8 cellular contexts compared by ENCODE assay signal in genomic region chr2:20224716-20225293, GRCh38. TPM values are rescaled to one million over a fixed set of nuclear protein-coding genes. Genes with fewer than 3 reads are reported as not detected.
DNase-seq lines count a peak whose midpoint lies in the region; ATAC-seq and TF ChIP-seq lines count a peak whose summit lies in the region.

TSS of gene SDC1 (minus strand) at chr2:20225130. CDS start at chr2:20224867, 263 bp downstream.

- no peaks in the 10 kb centered on the region for H3K36me3 Mint-ChIP-seq in brain
- no peaks in the 10 kb centered on the region for H3K36me3 Mint-ChIP-seq in immature natural killer cell

- H3K4me1 ChIP-seq in smooth muscle cell (ENCODE audit: low read depth): peaks cover 30% of the 10 kb centered on the region

- no peaks in the 10 kb centered on the region for H3K27me3 ChIP-seq in smooth muscle cell (ENCODE audit: low read depth)

- H3K4me3 Mint-ChIP-seq in brain: peak within 1 kb of the TSS; percentile 79 to 86 (median 82)
- H3K4me3 Mint-ChIP-seq in immature natural killer cell: peak within 1 kb of the TSS in 3 of 5 donors; percentile 10 to 27 (median 17)

- H3K4me1 Mint-ChIP-seq in brain (peaks cover 37% of the 10 kb centered on the region), immature natural killer cell (peaks cover 0 to 4% of the 10 kb centered on the region in 2 donors)

- no peaks in the 10 kb centered on the region for H3K9me3 ChIP-seq in smooth muscle cell (replicated peaks; ENCODE audit: low read depth)

- ATAC-seq in HG02571 (IDR thresholded peaks at IDR 0.05; ENCODE audit: unreplicated experiment): peak; percentile 24

- H3F3A ChIP-seq in smooth muscle cell (ENCODE audit: low read depth): peaks cover 2% of the 10 kb centered on the region

- peaks cover 9% of the 10 kb centered on the region for H3K27me3 Mint-ChIP-seq in brain
- peaks cover 15 to 25% (median 17%) of the 10 kb centered on the region in 3 donors for H3K27me3 Mint-ChIP-seq in immature natural killer cell (ENCODE audit: low read depth in 3 of 3)

- DNase-seq in NCI-H187 (lab: John Stamatoyannopoulos, UW): peak; percentile 83 to 84
- no peak for DNase-seq in NCI-H187 treated with DMSO at 0.1 percent for 48 hours (lab: John Stamatoyannopoulos, UW)
- peak; percentile 90 for DNase-seq in NCI-H345 (lab: John Stamatoyannopoulos, UW)
- DNase-seq in immature natural killer cell: no peak
- peak; percentile 71 for DNase-seq in smooth muscle cell (lab: John Stamatoyannopoulos, UW; ENCODE audit: unreplicated experiment)
- no peak for DNase-seq in amniotic stem cell (lab: John Stamatoyannopoulos, UW)

- peak within 1 kb of the TSS; percentile 64 for H3K9ac ChIP-seq in smooth muscle cell (ENCODE audit: low read depth)

- WGBS in smooth muscle cell (ENCODE audit: low lambda C conversion rate): under 1% methylated on average over 44 of the region's 65 CpGs

- H3K79me2 ChIP-seq in smooth muscle cell (ENCODE audit: low read depth): peaks cover 8% of the 10 kb centered on the region

- peak within 1 kb of the TSS in 2 of 5 experiments; percentile 77 to 89 for H3K27ac Mint-ChIP-seq in brain
- H3K27ac Mint-ChIP-seq in immature natural killer cell: no peak within 1 kb of the TSS

- peak within 1 kb of the TSS; percentile 72 for H3K27ac ChIP-seq in smooth muscle cell (ENCODE audit: low read depth)

- H3K4me3 ChIP-seq in smooth muscle cell: peak within 1 kb of the TSS; percentile 86

- no peaks in the 10 kb centered on the region for H4K20me1 ChIP-seq in smooth muscle cell (ENCODE audit: low read depth)

- peaks cover 0 to 4% (median 0%) of the 10 kb centered on the region in 5 experiments for H3K9me3 Mint-ChIP-seq in brain
- H3K9me3 Mint-ChIP-seq in immature natural killer cell: no peaks in the 10 kb centered on the region

- H3K4me2 ChIP-seq in smooth muscle cell: peak within 1 kb of the TSS; percentile 99

- H3K36me3 ChIP-seq in smooth muscle cell (ENCODE audit: low read depth): no peaks in the 10 kb centered on the region

- TF ChIP-seq CTCF in brain (conservative IDR thresholded peaks at IDR 0.05): no peak
- no peak for TF ChIP-seq CTCF in smooth muscle cell (IDR thresholded peaks at IDR 0.05; ENCODE audit: borderline replicate concordance, insufficient read depth, poor library complexity, severe bottlenecking)

- H2AFZ ChIP-seq in smooth muscle cell (ENCODE audit: low read depth): peak within 1 kb of the TSS; percentile 89

RNA-seq across cellular contexts. Expression of gene SDC1, which starts in this region (rescaled TPM):
- 17.5 TPM for polyA plus RNA-seq in brain (ENCODE audit: insufficient read depth, low read depth, low replicate concordance)
- polyA plus RNA-seq in immature natural killer cell: not detected
- total RNA-seq in smooth muscle cell: 61.0 and 81.1 TPM in 2 replicates
- 88.1 and 110 TPM in 2 replicates for polyA plus RNA-seq in smooth muscle cell

Comparison
In these comparisons a context has a peak if more than half of its experiments do, and no peak if none do; other contexts are left out.
1. RNA of gene SDC1 (polyA plus RNA-seq): 88.1 to 110 TPM in smooth muscle cell and 17.5 TPM in brain (single experiment); not detected in immature natural killer cell; every median in the first group is over 10 times any median in the second.
2. DNase-seq: peak in NCI-H187 (2 of 2), NCI-H345 (single experiment) and smooth muscle cell (single experiment); none in NCI-H187 treated with DMSO at 0.1 percent for 48 hours (single experiment), immature natural killer cell (0 of 3) and amniotic stem cell (single experiment).